ENCODE assay signal across 21 cellular contexts in the genomic region with DNA sequence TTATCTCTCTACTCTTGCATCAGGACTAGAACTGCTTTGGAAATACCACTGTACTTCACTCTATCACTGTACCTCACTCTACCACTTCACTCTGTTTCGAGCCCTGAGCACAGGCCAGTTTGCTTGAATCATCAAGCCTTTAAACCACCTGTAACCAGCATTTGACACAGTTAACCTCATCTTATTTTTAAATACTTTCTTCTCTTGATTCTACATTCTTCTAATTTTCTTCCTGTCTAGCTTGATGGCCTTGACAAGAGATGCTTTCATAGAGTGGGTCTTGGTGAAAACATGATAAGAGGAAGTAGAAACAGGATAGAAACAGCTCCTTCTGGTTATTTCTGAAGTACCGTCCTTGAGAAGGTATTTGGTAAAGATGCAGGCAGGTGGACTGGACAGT.
DNase-seq lines count a peak whose midpoint lies in the region; ATAC-seq and TF ChIP-seq lines count a peak whose summit lies in the region.
"Had no signal": no experiment of that assay in that cellular context is flagged by ENCODE, and none has a peak within 500 bp of the region (broad histone marks: within the 10 kb centered on the region; RNA-seq: fewer than 3 reads in every experiment).

No MANE protein-coding gene starts in this region.

- intact Hi-C loops in Calu3 (cut with micrococcal nuclease; ENCODE audit: unreplicated experiment), result no loop called here

- CTCF ChIA-PET in Calu3 (lab: Charles Lee), result no interaction called here

- TF ChIP-seq CTCF in Calu3 (IDR thresholded peaks at IDR 0.05; ENCODE audit: unreplicated experiment) (no peak), chondrocyte (IDR thresholded peaks at IDR 0.05) (no peak)

- H3K9me3 Mint-ChIP-seq in Calu3 (ENCODE audit: low read depth, unreplicated experiment) (no peaks in the 10 kb centered on the region), chondrocyte (ENCODE audit: low read depth) (peaks cover 3% of the 10 kb centered on the region)

- ATAC-seq in GM18511 (IDR thresholded peaks at IDR 0.05; ENCODE audit: unreplicated experiment), result peak; percentile 59
- ATAC-seq in HG02852 (IDR thresholded peaks at IDR 0.05; ENCODE audit: unreplicated experiment), result peak; percentile 51
- ATAC-seq: HCT116, K562, PC-3, T-helper 17 cell had no signal

- H3K27me3 Mint-ChIP-seq in Calu3 (ENCODE audit: unreplicated experiment) (no peaks in the 10 kb centered on the region), chondrocyte (ENCODE audit: low read depth) (no peaks in the 10 kb centered on the region)
- H3K27me3 Mint-ChIP-seq: T-helper 17 cell had no signal

- H3K27ac Mint-ChIP-seq in Calu3 (ENCODE audit: unreplicated experiment), result peak overlapping the region; percentile 33
- peak overlapping the region; percentile 49 for H3K27ac Mint-ChIP-seq in chondrocyte (ENCODE audit: unreplicated experiment)
- H3K27ac Mint-ChIP-seq: B cell; CD4-positive, CD25-positive, alpha-beta regulatory T cell; T-helper 17 cell had no signal

- H3K4me3 Mint-ChIP-seq in Calu3 (ENCODE audit: low read depth, unreplicated experiment) (no peak overlapping the region), chondrocyte (ENCODE audit: unreplicated experiment) (no peak overlapping the region)
- H3K4me3 Mint-ChIP-seq: B cell; CD4-positive, CD25-positive, alpha-beta regulatory T cell; T-helper 17 cell had no signal

- DNase-seq in Calu3, result no peak
- no peak for DNase-seq in chondrocyte (ENCODE audit: low spot score)
- no peak for DNase-seq in GDM1 (lab: John Stamatoyannopoulos, UW)
- no peak for DNase-seq in DMS79 (lab: John Stamatoyannopoulos, UW)
- DNase-seq in substantia nigra (lab: John Stamatoyannopoulos, UW), result no peak
- no peak for DNase-seq in NCI-H128 (lab: John Stamatoyannopoulos, UW; ENCODE audit: unreplicated experiment)
- DNase-seq: Caco-2; CD4-positive, CD25-positive, alpha-beta regulatory T cell; NCI-H1092 treated with DMSO at 0.1 percent for 48 hours; NCI-H1930; NCI-H2171; NCI-H446 treated with DMSO at 0.1 percent for 48 hours; PC-3; T-helper 17 cell had no signal

- no peak overlapping the region for H3K27ac ChIP-seq in substantia nigra (ENCODE audit: low read depth, low read length, poor library complexity, severe bottlenecking)
- H3K27ac ChIP-seq: 22Rv1, RWPE1 had no signal

- no TSS peak for BruUV-seq in Calu3 (replicated peaks; lab: Mats Ljungman, UMichigan)

- H3K36me3 Mint-ChIP-seq in Calu3 (ENCODE audit: insufficient read depth, unreplicated experiment) (peaks cover 19% of the 10 kb centered on the region), chondrocyte (ENCODE audit: low read depth) (no peaks in the 10 kb centered on the region)
- H3K36me3 Mint-ChIP-seq: CD4-positive, CD25-positive, alpha-beta regulatory T cell had no signal

- H3K4me1 Mint-ChIP-seq in Calu3 (ENCODE audit: low read depth, unreplicated experiment) (peaks cover 52% of the 10 kb centered on the region), chondrocyte (ENCODE audit: low read depth) (peaks cover 6% of the 10 kb centered on the region)
- H3K4me1 Mint-ChIP-seq: CD4-positive, CD25-positive, alpha-beta regulatory T cell; T-helper 17 cell had no signal
